In the genomic region with DNA sequence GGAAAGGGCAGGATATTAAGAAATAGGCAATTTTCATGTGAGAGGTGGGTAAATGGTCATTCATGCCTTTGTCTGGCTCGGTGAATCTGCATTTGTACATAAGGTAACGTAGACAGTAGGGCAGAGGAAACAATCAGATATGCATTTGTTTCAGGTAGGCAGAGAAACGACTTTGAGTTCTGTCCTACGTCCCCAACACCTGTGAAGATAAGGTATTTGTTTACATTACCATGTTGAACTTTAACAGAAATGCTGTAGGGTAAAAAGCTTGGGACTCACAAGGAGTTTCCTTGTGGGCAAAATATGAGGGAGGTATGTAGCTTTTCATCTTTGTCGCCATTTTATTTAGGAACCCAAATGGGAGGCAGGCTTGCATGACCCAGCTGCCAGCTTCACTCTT, we compare ENCODE assay signal across 15 cellular contexts. TPM values are rescaled to one million over a fixed set of nuclear protein-coding genes. Genes with fewer than 3 reads are reported as not detected.
"Had no signal": no experiment of that assay in that cellular context is flagged by ENCODE, and none has a peak within 500 bp of the region (broad histone marks: within the 10 kb centered on the region; RNA-seq: fewer than 3 reads in every experiment).

No MANE protein-coding gene starts in this region.

- H3K36me3 ChIP-seq: thoracic aorta had no signal

- H3K4me3 ChIP-seq: thoracic aorta had no signal

- H3K9me3 ChIP-seq: thoracic aorta had no signal

- H3K27ac Mint-ChIP-seq: activated naive CD4-positive, alpha-beta T cell treated with anti-CD3 and anti-CD28 coated beads, Interleukin-2, amount 50 U/mL, for 72 hours; stimulated activated naive CD8-positive, alpha-beta T cell treated with anti-CD3 and anti-CD28 coated beads, Interleukin-15, Interleukin-2, amounts not matched to agents 100 ng/mL and 50 ng/mL, for 24 hours; T-helper 2 cell treated with Interferon-gamma antibody and Interleukin-4, amounts not matched to agents 5 μg/mL and 100 μg/mL, for 36 hours had no signal

- DNase-seq: activated CD4-positive, alpha-beta T cell treated with anti-CD3 and anti-CD28 coated beads for 1 hour; activated CD4-positive, alpha-beta T cell treated with anti-CD3 and anti-CD28 coated beads, Interleukin-2, amount 50 U/mL, for 48 hours; activated effector memory CD4-positive, alpha-beta T cell treated with anti-CD3 and anti-CD28 coated beads, Interleukin-2, amount 50 U/mL, for 16 hours; activated T-cell treated with anti-CD3 and anti-CD28 coated beads, Interleukin-2, amount 50 U/mL, for 4 hours; effector CD4-positive, alpha-beta T cell; kidney; stimulated activated CD4-positive, alpha-beta T cell treated with anti-CD3 and anti-CD28 coated beads, Interleukin-4, amount 100 ng/mL, for 24 hours; SW 1271 had no signal

- H3K4me3 Mint-ChIP-seq: activated T-cell treated with anti-CD3 and anti-CD28 coated beads, Interleukin-2, amount 50 U/mL, for 4 hours; stimulated activated naive CD8-positive, alpha-beta T cell treated with anti-CD3 and anti-CD28 coated beads, Interleukin-15, Interleukin-2, amounts not matched to agents 100 ng/mL and 50 ng/mL, for 24 hours; T-helper 2 cell treated with Interferon-gamma antibody and Interleukin-4, amounts not matched to agents 5 μg/mL and 100 μg/mL, for 36 hours had no signal

- H3K27ac ChIP-seq: epithelial cell of prostate, thoracic aorta had no signal

- H3K9me3 Mint-ChIP-seq: activated T-cell treated with anti-CD3 and anti-CD28 coated beads, Interleukin-2, amount 50 U/mL, for 4 hours; stimulated activated naive CD8-positive, alpha-beta T cell treated with anti-CD3 and anti-CD28 coated beads, Interleukin-15, Interleukin-2, amounts not matched to agents 100 ng/mL and 50 ng/mL, for 24 hours; T-helper 2 cell treated with Interferon-gamma antibody and Interleukin-4, amounts not matched to agents 5 μg/mL and 100 μg/mL, for 36 hours had no signal

- H3K36me3 Mint-ChIP-seq: activated naive CD4-positive, alpha-beta T cell treated with anti-CD3 and anti-CD28 coated beads, Interleukin-2, amount 50 U/mL, for 72 hours had no signal

RNA-seq across cellular contexts. Expression of a gene that starts 31.3 kb away (rescaled TPM):
- total RNA-seq: pulmonary artery endothelial cell, sciatic nerve had no signal
